1 cellular context compared by ENCODE assay signal in the genomic region with DNA sequence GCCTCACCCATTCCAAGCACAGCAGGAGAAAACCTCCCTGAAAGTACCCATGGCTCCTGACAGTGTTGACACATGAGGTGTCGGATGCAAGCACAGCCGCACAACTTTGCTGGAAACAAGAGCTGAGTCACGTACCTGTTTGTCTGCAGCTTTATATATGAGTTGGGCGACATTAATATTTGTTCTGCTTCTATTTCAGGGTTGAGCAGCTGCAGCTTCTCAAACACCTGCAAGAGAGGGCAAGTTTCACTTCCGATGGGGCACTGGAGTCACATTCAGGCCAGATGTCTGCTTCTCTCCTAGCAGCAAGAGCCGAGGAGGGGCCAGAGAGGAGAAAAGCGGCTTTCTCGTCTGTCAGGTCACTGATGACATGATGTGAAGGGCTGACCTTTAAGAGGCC.
TF ChIP-seq lines count a peak whose summit lies in the region.

No MANE protein-coding gene starts in this region.

TF ChIP-seq in WTC11, 78 proteins besides CTCF, POLR2A, EP300 and RAD21 (continued from another document):
- TF ChIP-seq, protein P1, sequence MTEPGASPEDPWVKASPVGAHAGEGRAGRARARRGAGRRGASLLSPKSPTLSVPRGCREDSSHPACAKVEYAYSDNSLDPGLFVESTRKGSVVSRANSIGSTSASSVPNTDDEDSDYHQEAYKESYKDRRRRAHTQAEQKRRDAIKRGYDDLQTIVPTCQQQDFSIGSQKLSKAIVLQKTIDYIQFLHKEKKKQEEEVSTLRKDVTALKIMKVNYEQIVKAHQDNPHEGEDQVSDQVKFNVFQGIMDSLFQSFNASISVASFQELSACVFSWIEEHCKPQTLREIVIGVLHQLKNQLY (CRISPR knock-in tag; IDR thresholded peaks at IDR 0.05): no peak
- TF ChIP-seq RELA (CRISPR knock-in tag; IDR thresholded peaks at IDR 0.05; ENCODE audit: borderline replicate concordance): no peak
- no peak for TF ChIP-seq TCF7 (CRISPR knock-in tag; IDR thresholded peaks at IDR 0.05; ENCODE audit: low read depth)
- TF ChIP-seq FOXJ3 (CRISPR knock-in tag; IDR thresholded peaks at IDR 0.05; ENCODE audit: borderline replicate concordance): no peak
